ENCODE assay signal across 1 cellular context in the genomic region with DNA sequence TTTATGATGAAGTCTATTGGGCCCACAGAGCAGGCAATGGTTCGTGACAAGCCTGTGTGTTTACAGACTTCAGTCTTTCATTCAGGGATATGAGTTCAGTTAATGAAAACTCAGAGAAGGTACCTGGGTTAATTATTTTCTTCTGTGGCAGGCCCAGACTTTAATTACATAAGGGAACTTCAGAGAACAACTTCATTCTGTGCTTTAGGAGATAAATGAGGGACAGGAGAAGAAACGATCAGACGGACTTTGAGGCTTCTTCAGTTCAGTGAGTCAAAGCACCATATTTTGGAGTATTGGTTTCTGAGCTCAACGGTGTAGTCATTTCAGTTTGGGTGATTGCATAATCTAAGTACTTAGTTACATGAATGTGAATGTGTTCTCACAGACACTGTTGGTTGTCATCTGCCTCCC.
TF ChIP-seq lines count a peak whose summit lies in the region.

No MANE protein-coding gene starts in this region.

TF ChIP-seq in HepG2, 621 proteins besides CTCF, POLR2A, EP300 and RAD21 (continued from another document and continues in another):
- TF ChIP-seq, protein P1, sequence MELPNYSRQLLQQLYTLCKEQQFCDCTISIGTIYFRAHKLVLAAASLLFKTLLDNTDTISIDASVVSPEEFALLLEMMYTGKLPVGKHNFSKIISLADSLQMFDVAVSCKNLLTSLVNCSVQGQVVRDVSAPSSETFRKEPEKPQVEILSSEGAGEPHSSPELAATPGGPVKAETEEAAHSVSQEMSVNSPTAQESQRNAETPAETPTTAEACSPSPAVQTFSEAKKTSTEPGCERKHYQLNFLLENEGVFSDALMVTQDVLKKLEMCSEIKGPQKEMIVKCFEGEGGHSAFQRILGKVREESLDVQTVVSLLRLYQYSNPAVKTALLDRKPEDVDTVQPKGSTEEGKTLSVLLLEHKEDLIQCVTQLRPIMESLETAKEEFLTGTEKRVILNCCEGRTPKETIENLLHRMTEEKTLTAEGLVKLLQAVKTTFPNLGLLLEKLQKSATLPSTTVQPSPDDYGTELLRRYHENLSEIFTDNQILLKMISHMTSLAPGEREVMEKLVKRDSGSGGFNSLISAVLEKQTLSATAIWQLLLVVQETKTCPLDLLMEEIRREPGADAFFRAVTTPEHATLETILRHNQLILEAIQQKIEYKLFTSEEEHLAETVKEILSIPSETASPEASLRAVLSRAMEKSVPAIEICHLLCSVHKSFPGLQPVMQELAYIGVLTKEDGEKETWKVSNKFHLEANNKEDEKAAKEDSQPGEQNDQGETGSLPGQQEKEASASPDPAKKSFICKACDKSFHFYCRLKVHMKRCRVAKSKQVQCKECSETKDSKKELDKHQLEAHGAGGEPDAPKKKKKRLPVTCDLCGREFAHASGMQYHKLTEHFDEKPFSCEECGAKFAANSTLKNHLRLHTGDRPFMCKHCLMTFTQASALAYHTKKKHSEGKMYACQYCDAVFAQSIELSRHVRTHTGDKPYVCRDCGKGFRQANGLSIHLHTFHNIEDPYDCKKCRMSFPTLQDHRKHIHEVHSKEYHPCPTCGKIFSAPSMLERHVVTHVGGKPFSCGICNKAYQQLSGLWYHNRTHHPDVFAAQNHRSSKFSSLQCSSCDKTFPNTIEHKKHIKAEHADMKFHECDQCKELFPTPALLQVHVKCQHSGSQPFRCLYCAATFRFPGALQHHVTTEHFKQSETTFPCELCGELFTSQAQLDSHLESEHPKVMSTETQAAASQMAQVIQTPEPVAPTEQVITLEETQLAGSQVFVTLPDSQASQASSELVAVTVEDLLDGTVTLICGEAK (IDR thresholded peaks at IDR 0.05), result no peak
- TF ChIP-seq, protein P1 (CRISPR knock-in tag; IDR thresholded peaks at IDR 0.05), result no peak
- TF ChIP-seq HIVEP1 (CRISPR knock-in tag; IDR thresholded peaks at IDR 0.05), result no peak
- no peak for TF ChIP-seq PLRG1 (conservative IDR thresholded peaks at IDR 0.05)
- no peak for TF ChIP-seq ZNF292 (CRISPR knock-in tag; IDR thresholded peaks at IDR 0.05; ENCODE audit: borderline replicate concordance, low read depth)
- TF ChIP-seq DNMT3B (CRISPR knock-in tag; conservative IDR thresholded peaks at IDR 0.05), result no peak
- TF ChIP-seq ZNF749 (CRISPR knock-in tag; IDR thresholded peaks at IDR 0.05; ENCODE audit: borderline replicate concordance), result no peak
- no peak for TF ChIP-seq ZNF660 (CRISPR knock-in tag; IDR thresholded peaks at IDR 0.05; ENCODE audit: borderline replicate concordance, low read depth)
- TF ChIP-seq, protein P2, sequence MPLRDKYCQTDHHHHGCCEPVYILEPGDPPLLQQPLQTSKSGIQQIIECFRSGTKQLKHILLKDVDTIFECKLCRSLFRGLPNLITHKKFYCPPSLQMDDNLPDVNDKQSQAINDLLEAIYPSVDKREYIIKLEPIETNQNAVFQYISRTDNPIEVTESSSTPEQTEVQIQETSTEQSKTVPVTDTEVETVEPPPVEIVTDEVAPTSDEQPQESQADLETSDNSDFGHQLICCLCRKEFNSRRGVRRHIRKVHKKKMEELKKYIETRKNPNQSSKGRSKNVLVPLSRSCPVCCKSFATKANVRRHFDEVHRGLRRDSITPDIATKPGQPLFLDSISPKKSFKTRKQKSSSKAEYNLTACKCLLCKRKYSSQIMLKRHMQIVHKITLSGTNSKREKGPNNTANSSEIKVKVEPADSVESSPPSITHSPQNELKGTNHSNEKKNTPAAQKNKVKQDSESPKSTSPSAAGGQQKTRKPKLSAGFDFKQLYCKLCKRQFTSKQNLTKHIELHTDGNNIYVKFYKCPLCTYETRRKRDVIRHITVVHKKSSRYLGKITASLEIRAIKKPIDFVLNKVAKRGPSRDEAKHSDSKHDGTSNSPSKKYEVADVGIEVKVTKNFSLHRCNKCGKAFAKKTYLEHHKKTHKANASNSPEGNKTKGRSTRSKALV (CRISPR knock-in tag; IDR thresholded peaks at IDR 0.05), result 0 out of 2 replicates have a peak, but pooled peaks have one; percentile 47
- TF ChIP-seq FIP1L1 (IDR thresholded peaks at IDR 0.05; ENCODE audit: borderline replicate concordance, insufficient read depth, low read depth, low read length), result no peak
- TF ChIP-seq ZNF331 (CRISPR knock-in tag; IDR thresholded peaks at IDR 0.05), result 0 out of 2 replicates have a peak, but pooled peaks have one; percentile 25
- TF ChIP-seq ZNF383 (CRISPR knock-in tag; IDR thresholded peaks at IDR 0.05; ENCODE audit: borderline replicate concordance), result no peak
- peak; percentile 56 for TF ChIP-seq ZNF644 (CRISPR knock-in tag; IDR thresholded peaks at IDR 0.05; ENCODE audit: low read depth)
- TF ChIP-seq ZNF446 (CRISPR knock-in tag; IDR thresholded peaks at IDR 0.05), result no peak
- no peak for TF ChIP-seq FOXK2 (IDR thresholded peaks at IDR 0.05)
- TF ChIP-seq, protein P3, sequence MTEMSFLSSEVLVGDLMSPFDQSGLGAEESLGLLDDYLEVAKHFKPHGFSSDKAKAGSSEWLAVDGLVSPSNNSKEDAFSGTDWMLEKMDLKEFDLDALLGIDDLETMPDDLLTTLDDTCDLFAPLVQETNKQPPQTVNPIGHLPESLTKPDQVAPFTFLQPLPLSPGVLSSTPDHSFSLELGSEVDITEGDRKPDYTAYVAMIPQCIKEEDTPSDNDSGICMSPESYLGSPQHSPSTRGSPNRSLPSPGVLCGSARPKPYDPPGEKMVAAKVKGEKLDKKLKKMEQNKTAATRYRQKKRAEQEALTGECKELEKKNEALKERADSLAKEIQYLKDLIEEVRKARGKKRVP (CRISPR knock-in tag; IDR thresholded peaks at IDR 0.05), result peak in 1 of 2 experiments; percentile 74; a peak in 2 of 4 replicates
- TF ChIP-seq, protein P4, sequence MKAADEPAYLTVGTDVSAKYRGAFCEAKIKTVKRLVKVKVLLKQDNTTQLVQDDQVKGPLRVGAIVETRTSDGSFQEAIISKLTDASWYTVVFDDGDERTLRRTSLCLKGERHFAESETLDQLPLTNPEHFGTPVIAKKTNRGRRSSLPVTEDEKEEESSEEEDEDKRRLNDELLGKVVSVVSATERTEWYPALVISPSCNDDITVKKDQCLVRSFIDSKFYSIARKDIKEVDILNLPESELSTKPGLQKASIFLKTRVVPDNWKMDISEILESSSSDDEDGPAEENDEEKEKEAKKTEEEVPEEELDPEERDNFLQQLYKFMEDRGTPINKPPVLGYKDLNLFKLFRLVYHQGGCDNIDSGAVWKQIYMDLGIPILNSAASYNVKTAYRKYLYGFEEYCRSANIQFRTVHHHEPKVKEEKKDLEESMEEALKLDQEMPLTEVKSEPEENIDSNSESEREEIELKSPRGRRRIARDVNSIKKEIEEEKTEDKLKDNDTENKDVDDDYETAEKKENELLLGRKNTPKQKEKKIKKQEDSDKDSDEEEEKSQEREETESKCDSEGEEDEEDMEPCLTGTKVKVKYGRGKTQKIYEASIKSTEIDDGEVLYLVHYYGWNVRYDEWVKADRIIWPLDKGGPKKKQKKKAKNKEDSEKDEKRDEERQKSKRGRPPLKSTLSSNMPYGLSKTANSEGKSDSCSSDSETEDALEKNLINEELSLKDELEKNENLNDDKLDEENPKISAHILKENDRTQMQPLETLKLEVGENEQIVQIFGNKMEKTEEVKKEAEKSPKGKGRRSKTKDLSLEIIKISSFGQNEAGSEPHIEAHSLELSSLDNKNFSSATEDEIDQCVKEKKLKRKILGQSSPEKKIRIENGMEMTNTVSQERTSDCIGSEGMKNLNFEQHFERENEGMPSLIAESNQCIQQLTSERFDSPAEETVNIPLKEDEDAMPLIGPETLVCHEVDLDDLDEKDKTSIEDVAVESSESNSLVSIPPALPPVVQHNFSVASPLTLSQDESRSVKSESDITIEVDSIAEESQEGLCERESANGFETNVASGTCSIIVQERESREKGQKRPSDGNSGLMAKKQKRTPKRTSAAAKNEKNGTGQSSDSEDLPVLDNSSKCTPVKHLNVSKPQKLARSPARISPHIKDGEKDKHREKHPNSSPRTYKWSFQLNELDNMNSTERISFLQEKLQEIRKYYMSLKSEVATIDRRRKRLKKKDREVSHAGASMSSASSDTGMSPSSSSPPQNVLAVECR (CRISPR knock-in tag; IDR thresholded peaks at IDR 0.05; ENCODE audit: borderline replicate concordance), result no peak
- TF ChIP-seq ZNF230 (CRISPR knock-in tag; IDR thresholded peaks at IDR 0.05), result no peak
- TF ChIP-seq, protein P5, sequence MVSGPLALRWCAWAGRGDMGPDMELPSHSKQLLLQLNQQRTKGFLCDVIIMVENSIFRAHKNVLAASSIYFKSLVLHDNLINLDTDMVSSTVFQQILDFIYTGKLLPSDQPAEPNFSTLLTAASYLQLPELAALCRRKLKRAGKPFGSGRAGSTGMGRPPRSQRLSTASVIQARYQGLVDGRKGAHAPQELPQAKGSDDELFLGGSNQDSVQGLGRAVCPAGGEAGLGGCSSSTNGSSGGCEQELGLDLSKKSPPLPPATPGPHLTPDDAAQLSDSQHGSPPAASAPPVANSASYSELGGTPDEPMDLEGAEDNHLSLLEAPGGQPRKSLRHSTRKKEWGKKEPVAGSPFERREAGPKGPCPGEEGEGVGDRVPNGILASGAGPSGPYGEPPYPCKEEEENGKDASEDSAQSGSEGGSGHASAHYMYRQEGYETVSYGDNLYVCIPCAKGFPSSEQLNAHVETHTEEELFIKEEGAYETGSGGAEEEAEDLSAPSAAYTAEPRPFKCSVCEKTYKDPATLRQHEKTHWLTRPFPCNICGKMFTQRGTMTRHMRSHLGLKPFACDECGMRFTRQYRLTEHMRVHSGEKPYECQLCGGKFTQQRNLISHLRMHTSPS (CRISPR knock-in tag; IDR thresholded peaks at IDR 0.05; ENCODE audit: low read depth), result no peak
- no peak for TF ChIP-seq JUNB (CRISPR knock-in tag; IDR thresholded peaks at IDR 0.05; ENCODE audit: borderline replicate concordance)
- no peak for TF ChIP-seq KAT2B (IDR thresholded peaks at IDR 0.05; ENCODE audit: borderline replicate concordance, low read depth, low read length)
- TF ChIP-seq ZNF430 (CRISPR knock-in tag; IDR thresholded peaks at IDR 0.05), result no peak
- no peak for TF ChIP-seq ZFYVE20 (CRISPR knock-in tag; IDR thresholded peaks at IDR 0.05; ENCODE audit: borderline replicate concordance, low read depth)
- TF ChIP-seq BRD4 (CRISPR knock-in tag; IDR thresholded peaks at IDR 0.05), result no peak
- TF ChIP-seq, protein P6, sequence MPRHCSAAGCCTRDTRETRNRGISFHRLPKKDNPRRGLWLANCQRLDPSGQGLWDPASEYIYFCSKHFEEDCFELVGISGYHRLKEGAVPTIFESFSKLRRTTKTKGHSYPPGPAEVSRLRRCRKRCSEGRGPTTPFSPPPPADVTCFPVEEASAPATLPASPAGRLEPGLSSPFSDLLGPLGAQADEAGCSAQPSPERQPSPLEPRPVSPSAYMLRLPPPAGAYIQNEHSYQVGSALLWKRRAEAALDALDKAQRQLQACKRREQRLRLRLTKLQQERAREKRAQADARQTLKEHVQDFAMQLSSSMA (CRISPR knock-in tag; IDR thresholded peaks at IDR 0.05), result no peak
- TF ChIP-seq, protein P7, sequence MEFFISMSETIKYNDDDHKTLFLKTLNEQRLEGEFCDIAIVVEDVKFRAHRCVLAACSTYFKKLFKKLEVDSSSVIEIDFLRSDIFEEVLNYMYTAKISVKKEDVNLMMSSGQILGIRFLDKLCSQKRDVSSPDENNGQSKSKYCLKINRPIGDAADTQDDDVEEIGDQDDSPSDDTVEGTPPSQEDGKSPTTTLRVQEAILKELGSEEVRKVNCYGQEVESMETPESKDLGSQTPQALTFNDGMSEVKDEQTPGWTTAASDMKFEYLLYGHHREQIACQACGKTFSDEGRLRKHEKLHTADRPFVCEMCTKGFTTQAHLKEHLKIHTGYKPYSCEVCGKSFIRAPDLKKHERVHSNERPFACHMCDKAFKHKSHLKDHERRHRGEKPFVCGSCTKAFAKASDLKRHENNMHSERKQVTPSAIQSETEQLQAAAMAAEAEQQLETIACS (CRISPR knock-in tag; IDR thresholded peaks at IDR 0.05), result no peak
- TF ChIP-seq ZMYM4 (CRISPR knock-in tag; IDR thresholded peaks at IDR 0.05), result peak; percentile 73
- TF ChIP-seq, protein P8, sequence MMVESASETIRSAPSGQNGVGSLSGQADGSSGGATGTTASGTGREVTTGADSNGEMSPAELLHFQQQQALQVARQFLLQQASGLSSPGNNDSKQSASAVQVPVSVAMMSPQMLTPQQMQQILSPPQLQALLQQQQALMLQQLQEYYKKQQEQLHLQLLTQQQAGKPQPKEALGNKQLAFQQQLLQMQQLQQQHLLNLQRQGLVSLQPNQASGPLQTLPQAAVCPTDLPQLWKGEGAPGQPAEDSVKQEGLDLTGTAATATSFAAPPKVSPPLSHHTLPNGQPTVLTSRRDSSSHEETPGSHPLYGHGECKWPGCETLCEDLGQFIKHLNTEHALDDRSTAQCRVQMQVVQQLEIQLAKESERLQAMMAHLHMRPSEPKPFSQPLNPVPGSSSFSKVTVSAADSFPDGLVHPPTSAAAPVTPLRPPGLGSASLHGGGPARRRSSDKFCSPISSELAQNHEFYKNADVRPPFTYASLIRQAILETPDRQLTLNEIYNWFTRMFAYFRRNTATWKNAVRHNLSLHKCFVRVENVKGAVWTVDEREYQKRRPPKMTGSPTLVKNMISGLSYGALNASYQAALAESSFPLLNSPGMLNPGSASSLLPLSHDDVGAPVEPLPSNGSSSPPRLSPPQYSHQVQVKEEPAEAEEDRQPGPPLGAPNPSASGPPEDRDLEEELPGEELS (CRISPR knock-in tag; IDR thresholded peaks at IDR 0.05), result 0 out of 2 replicates have a peak, but pooled peaks have one; percentile 26
